ENCODE assay signal across 18 cellular contexts in genomic region chr10:123772645-123773508, GRCh38.
DNase-seq lines count a peak whose midpoint lies in the region; ATAC-seq, FAIRE-seq and TF ChIP-seq lines count a peak whose summit lies in the region.
"Had no signal": no experiment of that assay in that cellular context is flagged by ENCODE, and none has a peak within 500 bp of the region (broad histone marks: within the 10 kb centered on the region; RNA-seq: fewer than 3 reads in every experiment).

No MANE protein-coding gene starts in this region.

- H3K27me3 ChIP-seq in GM12878 (replicated peaks in 1 of 2; ENCODE audit: control insufficient read depth in 2 of 2, insufficient read depth in 2 of 2, low read length in 1 of 2) (peaks cover 0 to 1% of the 10 kb centered on the region in 2 experiments; a peak in 1 of 4 replicates), stomach smooth muscle (ENCODE audit: control insufficient read depth in 1 of 2, insufficient read depth in 2 of 2, low read length in 2 of 2) (no peaks in the 10 kb centered on the region)
- H3K27me3 ChIP-seq: gastroesophageal sphincter, transverse colon had no signal

- no peak for TF ChIP-seq CTCF in NB4 (IDR thresholded peaks at IDR 0.05; ENCODE audit: low read depth, low read length)
- TF ChIP-seq CTCF in GM12878 (IDR thresholded peaks at IDR 0.05 in 2 of 3, conservative IDR thresholded peaks at IDR 0.05 in 1 of 3; ENCODE audit: control insufficient read depth in 2 of 3, extremely low read depth in 1 of 3, insufficient read depth in 1 of 3, low read depth in 3 of 3, low read length in 3 of 3): no peak

- CTCF ChIA-PET in activated naive CD4-positive, alpha-beta T cell treated with anti-CD3 and anti-CD28 coated beads, Interleukin-2, amount 10 ng/mL, durations not matched to agents 7 days and 5 days (lab: Charles Lee): no interaction called here
- CTCF ChIA-PET in GM12878 (lab: Yijun Ruan, JAX): interaction anchor here (0.8 kb wide), 1 partner anchor 13 kb away, joined by 3 read pairs; no protein-coding TSS in a partner anchor

- SMC1A ChIA-PET in GM12878 (lab: Charles Lee; ENCODE audit: uncharacterized antibody, unreplicated experiment): no interaction called here

- POLR2A ChIA-PET in GM12878 (lab: Charles Lee): no interaction called here

- 0% methylated on average over 3 of the region's 3 CpGs for WGBS in GM12878 (ENCODE audit: insufficient coverage, insufficient replicate concordance, low lambda C conversion rate, missing lambda C conversion rate)

- no peak for TF ChIP-seq EP300 in GM12878 (IDR thresholded peaks at IDR 0.05; ENCODE audit: borderline replicate concordance in 1 of 2, control insufficient read depth in 1 of 2, low read depth in 2 of 2, low read length in 2 of 2)

- no peak overlapping the region for H3K9ac ChIP-seq in GM12878 (ENCODE audit: control insufficient read depth, insufficient read depth, low read length)
- no peak overlapping the region for H3K9ac ChIP-seq in stomach smooth muscle (ENCODE audit: low read length in 2 of 2)

- no peak overlapping the region for H3K4me3 Mint-ChIP-seq in activated naive CD4-positive, alpha-beta T cell treated with anti-CD3 and anti-CD28 coated beads, Interleukin-2, amount 10 ng/mL, durations not matched to agents 7 days and 5 days
- H3K4me3 Mint-ChIP-seq: nephron progenitor cell, T-cell had no signal

- H3K9me3 ChIP-seq in GM12878 (replicated peaks; ENCODE audit: control insufficient read depth, insufficient read depth, low read length): peaks cover 11% of the 10 kb centered on the region
- no peaks in the 10 kb centered on the region for H3K9me3 ChIP-seq in stomach smooth muscle (ENCODE audit: control insufficient read depth in 2 of 2, low read length in 2 of 2)
- H3K9me3 ChIP-seq: gastroesophageal sphincter, transverse colon had no signal

- intact Hi-C loops in GM12878 (cut with micrococcal nuclease; ENCODE audit: unreplicated experiment): no loop called here

- no peak overlapping the region for H3K27ac ChIP-seq in GM12878 (ENCODE audit: control insufficient read depth, insufficient read depth)
- H3K27ac ChIP-seq in stomach smooth muscle (ENCODE audit: low read length): peak overlapping the region; percentile 18
- H3K27ac ChIP-seq: gastroesophageal sphincter, transverse colon had no signal

- H3K4me1 ChIP-seq in GM12878 (ENCODE audit: control insufficient read depth, insufficient read depth, low read length) (no peaks in the 10 kb centered on the region), stomach smooth muscle (ENCODE audit: control insufficient read depth, insufficient read depth, low read length) (peaks cover 7% of the 10 kb centered on the region)
- H3K4me1 ChIP-seq: gastroesophageal sphincter had no signal

- H3K27me3 Mint-ChIP-seq in activated naive CD4-positive, alpha-beta T cell treated with anti-CD3 and anti-CD28 coated beads, Interleukin-2, amount 10 ng/mL, durations not matched to agents 7 days and 5 days: no peaks in the 10 kb centered on the region

- H3K36me3 ChIP-seq in GM12878 (ENCODE audit: control insufficient read depth in 2 of 2, insufficient read depth in 2 of 2, low read length in 1 of 2) (no peaks in the 10 kb centered on the region), stomach smooth muscle (ENCODE audit: control insufficient read depth in 2 of 2, insufficient read depth in 2 of 2, low read length in 2 of 2) (peaks cover 25 to 47% of the 10 kb centered on the region in 2 donors)
- H3K36me3 ChIP-seq: transverse colon had no signal

- no peak overlapping the region for H2AFZ ChIP-seq in GM12878 (ENCODE audit: control insufficient read depth, low read depth, low read length)

- no peak; the same call in 2 of the 3 replicates for ATAC-seq in GM12878
- ATAC-seq in HG03378 (IDR thresholded peaks at IDR 0.05; ENCODE audit: unreplicated experiment): no peak
- ATAC-seq: gastroesophageal sphincter, T-cell had no signal

- no peak for DNase-seq in activated naive CD4-positive, alpha-beta T cell treated with anti-CD3 and anti-CD28 coated beads, Interleukin-2, amount 10 ng/mL, durations not matched to agents 7 days and 5 days
- DNase-seq in activated naive CD4-positive, alpha-beta T cell treated with Interleukin-2 at 50 U/mL for 16 hours: no peak
- DNase-seq in NB4 (ENCODE audit: low read depth) (peak; percentile 23), GM12878 (ENCODE audit: low read depth, low spot score) (peak; percentile 20), NCI-H2196 treated with DMSO at 0.1 percent for 48 hours (lab: John Stamatoyannopoulos, UW; ENCODE audit: unreplicated experiment) (no peak), ecto neural progenitor cell (ENCODE audit: low spot score) (no peak)
- DNase-seq: central memory CD4-positive, alpha-beta T cell; DMS 273 treated with DMSO at 0.1 percent for 48 hours; GOT3; NCI-H1092 treated with DMSO at 0.1 percent for 48 hours; NCI-H748 treated with DMSO at 0.1 percent for 48 hours; nephron progenitor cell; transverse colon had no signal

- no peak for TF ChIP-seq POLR2A in NB4 (IDR thresholded peaks at IDR 0.05; ENCODE audit: extremely low read depth, insufficient read length)
- no peak for TF ChIP-seq POLR2A in GM12878 (IDR thresholded peaks at IDR 0.05; ENCODE audit: low read depth, low read length)

- H3K36me3 Mint-ChIP-seq in activated naive CD4-positive, alpha-beta T cell treated with anti-CD3 and anti-CD28 coated beads, Interleukin-2, amount 10 ng/mL, durations not matched to agents 7 days and 5 days: no peaks in the 10 kb centered on the region
- H3K36me3 Mint-ChIP-seq: T-cell had no signal

- H3K9me3 Mint-ChIP-seq in activated naive CD4-positive, alpha-beta T cell treated with anti-CD3 and anti-CD28 coated beads, Interleukin-2, amount 10 ng/mL, durations not matched to agents 7 days and 5 days: peaks cover 31% of the 10 kb centered on the region
- H3K9me3 Mint-ChIP-seq: nephron progenitor cell had no signal

- in situ Hi-C loops in GM12878 (cut with MboI): no loop called here

- no peaks in the 10 kb centered on the region for H3K79me2 ChIP-seq in GM12878 (ENCODE audit: control insufficient read depth, insufficient read depth, low read length)

- H3K4me1 Mint-ChIP-seq in activated naive CD4-positive, alpha-beta T cell treated with anti-CD3 and anti-CD28 coated beads, Interleukin-2, amount 10 ng/mL, durations not matched to agents 7 days and 5 days: no peaks in the 10 kb centered on the region
- H3K4me1 Mint-ChIP-seq: nephron progenitor cell had no signal

- BruUV-seq in GM12878 (replicated peaks; lab: Mats Ljungman, UMichigan): no TSS peak

- RAD21 ChIA-PET in GM12878 (lab: Charles Lee; ENCODE audit: unreplicated experiment): no interaction called here

- H4K20me1 ChIP-seq in GM12878 (ENCODE audit: control insufficient read depth, insufficient read depth): no peaks in the 10 kb centered on the region

- no peak for TF ChIP-seq RAD21 in GM12878 (IDR thresholded peaks at IDR 0.05; ENCODE audit: insufficient read depth, low read depth, low read length)

- H3K4me2 ChIP-seq in GM12878 (ENCODE audit: control insufficient read depth, insufficient read depth): no peak overlapping the region

- H3K27ac Mint-ChIP-seq in activated naive CD4-positive, alpha-beta T cell treated with anti-CD3 and anti-CD28 coated beads, Interleukin-2, amount 10 ng/mL, durations not matched to agents 7 days and 5 days: peak overlapping the region; percentile 79
- H3K27ac Mint-ChIP-seq: nephron progenitor cell had no signal

- no peak for FAIRE-seq in GM12878 (lab: Jason Lieb, UNC)

- H3K4me3 ChIP-seq in NB4 (ENCODE audit: low read depth, low read length): no peak overlapping the region
- no peak overlapping the region for H3K4me3 ChIP-seq in GM12878
- H3K4me3 ChIP-seq in stomach smooth muscle (ENCODE audit: low read length in 2 of 2): no peak overlapping the region
- H3K4me3 ChIP-seq: gastroesophageal sphincter, lung, transverse colon had no signal

TF ChIP-seq in GM12878, 131 proteins besides CTCF, POLR2A, EP300 and RAD21 (continues in another document):
- TF ChIP-seq ZNF384 (IDR thresholded peaks at IDR 0.05; ENCODE audit: borderline replicate concordance, low read depth, low read length) (no peak), ZNF687 (IDR thresholded peaks at IDR 0.05) (no peak), ZNF207 (IDR thresholded peaks at IDR 0.05; ENCODE audit: borderline replicate concordance) (no peak), ATF3 (IDR thresholded peaks at IDR 0.05; ENCODE audit: borderline replicate concordance, extremely low read depth, low read depth, low read length) (no peak)

Comparison
In these comparisons a context has a peak if more than half of its experiments do, and no peak if none do; other contexts are left out.
1. DNase-seq: peak in NB4 (single experiment) and GM12878 (single experiment); none in activated naive CD4-positive, alpha-beta T cell treated with anti-CD3 and anti-CD28 coated beads, Interleukin-2, amount 10 ng/mL, durations not matched to agents 7 days and 5 days (single experiment), activated naive CD4-positive, alpha-beta T cell treated with Interleukin-2 at 50 U/mL for 16 hours (single experiment), NCI-H2196 treated with DMSO at 0.1 percent for 48 hours (single experiment) and ecto neural progenitor cell (single experiment).